In the genomic region with DNA sequence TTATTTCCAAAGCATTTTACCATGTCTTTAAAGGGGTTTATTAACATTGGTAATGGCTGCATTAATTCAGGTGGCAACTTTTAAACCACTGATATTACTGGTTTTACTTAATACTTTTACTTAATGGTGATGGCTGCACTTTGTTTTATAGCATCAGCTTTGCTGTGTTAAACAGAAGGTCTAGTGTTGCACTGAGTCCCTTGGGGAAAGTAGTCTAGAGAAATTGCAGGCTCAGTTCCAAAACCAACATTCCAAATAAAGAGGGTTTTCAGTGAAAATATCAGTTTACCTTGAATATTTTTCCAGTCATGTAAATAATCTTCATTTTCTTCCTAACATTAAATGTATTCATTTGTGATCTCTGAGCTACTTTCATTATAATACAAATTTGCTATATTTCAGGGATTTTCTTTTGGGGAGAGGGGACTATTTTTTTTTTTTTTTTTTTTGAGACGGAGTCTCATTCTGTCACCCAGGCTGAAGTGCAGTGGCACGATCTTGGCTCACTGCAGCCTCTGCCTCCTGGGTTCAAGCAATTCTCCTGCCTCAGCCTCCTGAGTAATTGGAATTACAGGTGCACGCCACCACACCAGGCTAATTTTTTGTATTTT, we compare ENCODE assay signal across 8 cellular contexts. TPM values are rescaled to one million over a fixed set of nuclear protein-coding genes. Genes with fewer than 3 reads are reported as not detected.
DNase-seq lines count a peak whose midpoint lies in the region; TF ChIP-seq lines count a peak whose summit lies in the region.
"Not testable (repeated sequence)": the region's sequence is repeated elsewhere in the genome, so short reads cannot be mapped to it uniquely, and the experiment has no call there.

No MANE protein-coding gene starts in this region.

- WGBS in suprapubic skin: 47% methylated on average over 3 of the region's 3 CpGs

- DNase-seq in EH (ENCODE audit: low read depth): peak; percentile 44
- DNase-seq in NCI-H1092 treated with DMSO at 0.1 percent for 48 hours (lab: John Stamatoyannopoulos, UW): peak; percentile 51
- peak; percentile 32 to 81 for DNase-seq in NCI-H446 (lab: John Stamatoyannopoulos, UW)
- not testable (repeated sequence) for DNase-seq in SK-N-MC (ENCODE audit: low read depth, low spot score); breast epithelium (ENCODE audit: low spot score in 2 of 2); suprapubic skin (ENCODE audit: low spot score in 2 of 2)
- DNase-seq in fibroblast of peridontal ligament (ENCODE audit: extremely low read depth): peak; percentile 82
- peak; percentile 70 for DNase-seq in myocyte (ENCODE audit: low read depth)

- not testable (repeated sequence) for H3K4me3 ChIP-seq in SK-N-MC, breast epithelium, suprapubic skin

- intact Hi-C loops in breast epithelium (cut with DNase I; ENCODE audit: low total_unique reads): not testable (repeated sequence)

- not testable (repeated sequence) for H3K27me3 ChIP-seq in breast epithelium, suprapubic skin

- TF ChIP-seq EP300 in suprapubic skin (IDR thresholded peaks at IDR 0.05): not testable (repeated sequence)

- H3K4me1 ChIP-seq in breast epithelium: not testable (repeated sequence)
- peaks cover 14% of the 10 kb centered on the region for H3K4me1 ChIP-seq in suprapubic skin

- H3K9ac ChIP-seq in SK-N-MC (ENCODE audit: insufficient read length): not testable (repeated sequence)

- TF ChIP-seq CTCF in breast epithelium (IDR thresholded peaks at IDR 0.05); suprapubic skin (IDR thresholded peaks at IDR 0.05): not testable (repeated sequence)

- not testable (repeated sequence) for TF ChIP-seq POLR2A in breast epithelium (IDR thresholded peaks at IDR 0.05); suprapubic skin (IDR thresholded peaks at IDR 0.05)

- H3K9me3 ChIP-seq in SK-N-MC (ENCODE audit: low read depth, low read length); breast epithelium; suprapubic skin: not testable (repeated sequence)

- 0 out of 2 replicates have a peak overlapping the region, but pooled peaks have one; percentile 27 for H3K27ac ChIP-seq in SK-N-MC
- peak overlapping the region; percentile 70 to 72 for H3K27ac ChIP-seq in breast epithelium
- H3K27ac ChIP-seq in suprapubic skin: peak overlapping the region; percentile 56

- H3K36me3 ChIP-seq in SK-N-MC (ENCODE audit: insufficient read depth, low read length); breast epithelium; suprapubic skin: not testable (repeated sequence)

RNA-seq across cellular contexts. Expression of gene SRSF10, which starts 28.6 kb away (rescaled TPM):
- total RNA-seq in breast epithelium: 100 to 1,000 TPM in 2 of 3 donors, 10 to 100 TPM in 1; 99.4 to 156 (median 116) TPM
- total RNA-seq in myocyte: 90.9 and 99.3 TPM in 2 replicates
- polyA plus RNA-seq in myocyte (2012): 57.7 TPM
- 100 to 1,000 TPM in 1 of 4 donors, 10 to 100 TPM in 3; 67.7 to 162 (median 74.2) TPM for total RNA-seq in suprapubic skin

RNA-seq across cellular contexts. Expression of gene PNRC2, which starts 49.1 kb away (rescaled TPM):
- 100 to 1,000 TPM; 126 to 163 (median 134) TPM for total RNA-seq in breast epithelium
- total RNA-seq in myocyte: 64.8 and 73.8 TPM in 2 replicates
- polyA plus RNA-seq in myocyte (2012): 20.6 TPM
- total RNA-seq in suprapubic skin: 100 to 1,000 TPM in 1 of 4 donors, 10 to 100 TPM in 3; 80.4 to 101 (median 87.9) TPM
